13 cellular contexts compared by ENCODE assay signal in genomic region chr3:176953106-176954080, GRCh38.
DNase-seq lines count a peak whose midpoint lies in the region; ATAC-seq and TF ChIP-seq lines count a peak whose summit lies in the region.
"Had no signal": no experiment of that assay in that cellular context is flagged by ENCODE, and none has a peak within 500 bp of the region (broad histone marks: within the 10 kb centered on the region; RNA-seq: fewer than 3 reads in every experiment).

No MANE protein-coding gene starts in this region.

- no peaks in the 10 kb centered on the region for H3K9me3 Mint-ChIP-seq in CD4-positive, alpha-beta memory T cell
- H3K9me3 Mint-ChIP-seq: central memory CD8-positive, alpha-beta T cell; T-helper 1 cell treated with Interleukin-12 subunit alpha and Interleukin-12 subunit beta and Interleukin-4 antibody, amounts not matched to agents 30 μg/mL and 1 μg/mL, for 36 hours had no signal

- H3K9ac ChIP-seq in SK-N-MC (ENCODE audit: insufficient read length): peak overlapping the region; percentile 15

- in situ Hi-C loops in gastrocnemius medialis (cut with MboI; ENCODE audit: low sequenced_read_pairs in 4 of 4): no loop called here

- H3K36me3 ChIP-seq in SK-N-MC (ENCODE audit: insufficient read depth, low read length) (no peaks in the 10 kb centered on the region), gastrocnemius medialis (no peaks in the 10 kb centered on the region)
- H3K36me3 ChIP-seq in CD4-positive, alpha-beta memory T cell (ENCODE audit: insufficient read depth, low read length): no peaks in the 10 kb centered on the region
- H3K36me3 ChIP-seq: neutrophil had no signal

- H3K4me3 Mint-ChIP-seq in CD4-positive, alpha-beta memory T cell: no peak overlapping the region
- H3K4me3 Mint-ChIP-seq: central memory CD8-positive, alpha-beta T cell; T-helper 1 cell treated with Interleukin-12 subunit alpha and Interleukin-12 subunit beta and Interleukin-4 antibody, amounts not matched to agents 30 μg/mL and 1 μg/mL, for 36 hours had no signal

- DNase-seq in GM04503 (ENCODE audit: low read depth) (peak; percentile 91), SK-N-MC (ENCODE audit: low read depth, low spot score) (no peak), cardiac septum (ENCODE audit: low spot score) (peak; percentile 84), gastrocnemius medialis (peak; percentile 87 to 93), GM20000 (ENCODE audit: low spot score) (no peak), middle frontal gyrus (ENCODE audit: extremely low spot score, low spot score) (no peak), NCI-H2171 treated with DMSO at 0.1 percent for 48 hours (lab: John Stamatoyannopoulos, UW) (no peak)
- no peak for DNase-seq in CD4-positive, alpha-beta memory T cell
- DNase-seq: DMS153, NCI-H2227 treated with DMSO at 0.1 percent for 48 hours had no signal

- H3K9me3 ChIP-seq in SK-N-MC (ENCODE audit: low read depth, low read length) (no peaks in the 10 kb centered on the region), gastrocnemius medialis (no peaks in the 10 kb centered on the region)
- H3K9me3 ChIP-seq in CD4-positive, alpha-beta memory T cell (ENCODE audit: control insufficient read depth in 1 of 2, low read length in 2 of 2): no peaks in the 10 kb centered on the region
- H3K9me3 ChIP-seq: neutrophil had no signal

- H3K27ac Mint-ChIP-seq in CD4-positive, alpha-beta memory T cell: no peak overlapping the region
- H3K27ac Mint-ChIP-seq: T-helper 1 cell treated with Interleukin-12 subunit alpha and Interleukin-12 subunit beta and Interleukin-4 antibody, amounts not matched to agents 30 μg/mL and 1 μg/mL, for 36 hours had no signal

- no peaks in the 10 kb centered on the region for H3K36me3 Mint-ChIP-seq in CD4-positive, alpha-beta memory T cell

- H3K4me3 ChIP-seq in SK-N-MC: peak overlapping the region; percentile 16
- H3K4me3 ChIP-seq in gastrocnemius medialis: no peak overlapping the region
- no peak overlapping the region for H3K4me3 ChIP-seq in CD4-positive, alpha-beta memory T cell (ENCODE audit: low read length in 2 of 2)

- peaks cover 2 to 3% of the 10 kb centered on the region in 2 donors for H3K27me3 Mint-ChIP-seq in CD4-positive, alpha-beta memory T cell

- H3K27ac ChIP-seq in SK-N-MC (peak overlapping the region; percentile 32; the same call in 1 of the 2 replicates), gastrocnemius medialis (peak overlapping the region; percentile 53 to 80 (median 68))
- no peak overlapping the region for H3K27ac ChIP-seq in CD4-positive, alpha-beta memory T cell (ENCODE audit: low read depth, low read length)
- H3K27ac ChIP-seq: neutrophil had no signal

- intact Hi-C loops in cardiac septum (cut with DNase I) (loop anchor here (5.0 to 10.0 kb wide), 5 partner anchors 89 to 1371 kb away; no protein-coding TSS in a partner anchor), gastrocnemius medialis (cut with DNase I; ENCODE audit: low total_unique reads) (loop anchor here (5.0 kb wide), 5 partner anchors 89 to 879 kb away; partner anchors contain the start of gene TBL1XR1)
- intact Hi-C loops in CD4-positive, alpha-beta memory T cell (cut with micrococcal nuclease): no loop called here

- CTCF ChIA-PET in CD4-positive, alpha-beta memory T cell (lab: Charles Lee; ENCODE audit: partially characterized antibody): no interaction called here

- TF ChIP-seq CTCF in gastrocnemius medialis (IDR thresholded peaks at IDR 0.05 in 4 of 5, conservative IDR thresholded peaks at IDR 0.05 in 1 of 5) (no peak), GM20000 (IDR thresholded peaks at IDR 0.05; ENCODE audit: extremely low read depth, missing control alignments) (no peak)

- no peaks in the 10 kb centered on the region for H3K27me3 ChIP-seq in gastrocnemius medialis
- H3K27me3 ChIP-seq in CD4-positive, alpha-beta memory T cell (ENCODE audit: insufficient read depth, low read length): no peaks in the 10 kb centered on the region
- H3K27me3 ChIP-seq: neutrophil had no signal

- H3K4me1 Mint-ChIP-seq in CD4-positive, alpha-beta memory T cell: no peaks in the 10 kb centered on the region
- H3K4me1 Mint-ChIP-seq: central memory CD8-positive, alpha-beta T cell had no signal

- no peak for TF ChIP-seq POLR2A in gastrocnemius medialis (IDR thresholded peaks at IDR 0.05)

- peaks cover 42% of the 10 kb centered on the region in 2 donors for H3K4me1 ChIP-seq in gastrocnemius medialis
- H3K4me1 ChIP-seq in CD4-positive, alpha-beta memory T cell (ENCODE audit: insufficient read depth, low read length): no peaks in the 10 kb centered on the region

- POLR2A ChIA-PET in CD4-positive, alpha-beta memory T cell (lab: Charles Lee; ENCODE audit: partially characterized antibody): no interaction called here

- ATAC-seq in gastrocnemius medialis: peak; percentile 84 to 86

Comparison
In these comparisons a context has a peak if more than half of its experiments do, and no peak if none do; other contexts are left out.
1. DNase-seq: peak in GM04503 (single experiment), cardiac septum (single experiment) and gastrocnemius medialis (2 of 2); none in SK-N-MC (single experiment), GM20000 (single experiment), CD4-positive, alpha-beta memory T cell (0 of 5), middle frontal gyrus (single experiment) and NCI-H2171 treated with DMSO at 0.1 percent for 48 hours (single experiment).